In genomic region chr6:131795366-131795765, GRCh38 we compare ENCODE assay signal across 2 cellular contexts.
TF ChIP-seq lines count a peak whose summit lies in the region.

No MANE protein-coding gene starts in this region.

TF ChIP-seq in IMR-90, 13 proteins besides CTCF, POLR2A, EP300 and RAD21:
- TF ChIP-seq MAZ (IDR thresholded peaks at IDR 0.05; ENCODE audit: borderline replicate concordance, low read depth, low read length) (no peak), CEBPB (IDR thresholded peaks at IDR 0.05; ENCODE audit: low read depth, low read length) (no peak), RFX5 (IDR thresholded peaks at IDR 0.05; ENCODE audit: low read depth, low read length) (no peak), MAFK (IDR thresholded peaks at IDR 0.05; ENCODE audit: low read depth, low read length) (no peak), CHD1 (IDR thresholded peaks at IDR 0.05; ENCODE audit: low read depth, low read length) (no peak), FOS (IDR thresholded peaks at IDR 0.05; ENCODE audit: low read depth, low read length) (no peak), MXI1 (IDR thresholded peaks at IDR 0.05; ENCODE audit: borderline replicate concordance, low read depth, low read length) (no peak), BHLHE40 (IDR thresholded peaks at IDR 0.05; ENCODE audit: low read depth, low read length) (no peak), SMC3 (IDR thresholded peaks at IDR 0.05; ENCODE audit: low read depth, low read length) (no peak), USF2 (IDR thresholded peaks at IDR 0.05; ENCODE audit: low read depth, low read length) (no peak), ELK1 (IDR thresholded peaks at IDR 0.05; ENCODE audit: borderline replicate concordance, low read depth, low read length) (no peak), RCOR1 (IDR thresholded peaks at IDR 0.05; ENCODE audit: insufficient replicate concordance, low read length) (no peak)

TF ChIP-seq in H1, 55 proteins besides CTCF, POLR2A, EP300 and RAD21:
- no peak for TF ChIP-seq E2F6 (IDR thresholded peaks at IDR 0.05)
- TF ChIP-seq GTF2F1 (IDR thresholded peaks at IDR 0.05; ENCODE audit: borderline replicate concordance, low read depth, low read length): no peak
- no peak for TF ChIP-seq JUND (IDR thresholded peaks at IDR 0.05; ENCODE audit: low read length)
- TF ChIP-seq CBX8 (IDR thresholded peaks at IDR 0.05; ENCODE audit: borderline replicate concordance, low read depth, low read length): no peak
- TF ChIP-seq PHF8 (conservative IDR thresholded peaks at IDR 0.05; ENCODE audit: low read depth, low read length): no peak
- no peak for TF ChIP-seq SIX5 (IDR thresholded peaks at IDR 0.05; ENCODE audit: low read depth, low read length)
- no peak for TF ChIP-seq RBBP5 (IDR thresholded peaks at IDR 0.05; ENCODE audit: borderline replicate concordance, low read depth, low read length)
- no peak for TF ChIP-seq SIRT6 (IDR thresholded peaks at IDR 0.05; ENCODE audit: low read length)
- TF ChIP-seq NANOG (IDR thresholded peaks at IDR 0.05; ENCODE audit: insufficient read depth, low read depth, low read length, poor library complexity, severe bottlenecking): no peak
- TF ChIP-seq ZNF274 (IDR thresholded peaks at IDR 0.05; ENCODE audit: borderline replicate concordance, extremely low read depth, low read length): no peak
